1 cellular context compared by ENCODE assay signal in the genomic region with DNA sequence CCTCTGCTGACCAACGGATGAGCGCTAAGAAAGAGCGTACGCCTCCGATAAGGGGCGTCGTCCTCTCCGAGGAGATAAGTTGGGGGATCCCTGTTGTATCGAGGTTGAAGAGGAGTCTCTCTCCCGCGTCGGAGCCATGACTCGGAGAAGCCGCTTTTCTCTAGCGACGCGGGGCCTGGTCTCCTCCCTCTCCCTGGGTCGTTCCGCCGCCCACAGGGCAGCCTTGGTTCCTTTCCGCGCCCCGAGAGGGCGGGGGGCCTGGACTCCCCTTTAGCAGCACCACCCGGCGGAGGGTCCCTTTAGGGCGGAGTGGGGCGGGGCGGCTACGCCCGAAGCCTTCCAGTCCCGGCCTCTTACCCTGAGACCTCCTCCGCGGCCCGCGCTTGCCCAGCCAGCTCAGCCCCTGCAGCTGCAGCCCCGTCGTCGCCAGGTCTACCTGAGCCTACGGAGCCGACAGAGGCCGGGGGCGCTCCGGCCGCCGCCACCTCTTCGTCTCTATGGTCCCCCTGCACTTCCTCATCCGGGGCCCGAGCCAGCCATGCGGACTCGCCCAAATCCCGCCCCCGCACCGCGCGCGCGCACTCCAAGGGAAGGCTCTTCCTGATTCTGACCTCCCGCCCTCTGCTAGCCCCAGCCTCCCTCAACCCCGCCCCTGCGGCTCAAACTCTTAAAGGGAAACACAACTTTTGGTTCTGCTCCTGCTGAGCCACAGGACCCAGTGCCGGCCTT.
A peak's percentile ranks its signal among the peaks of the same experiment; 100 is the strongest.
TF ChIP-seq lines count a peak whose summit lies in the region.

PRR14L (minus strand) TSS at position 497 of the 729 bp plus-strand sequence. CDS start 11,272 bp downstream, outside the sequence.

TF ChIP-seq in GM12878, 131 proteins besides CTCF, POLR2A, EP300 and RAD21 (continued from another document):
- TF ChIP-seq, protein P1, sequence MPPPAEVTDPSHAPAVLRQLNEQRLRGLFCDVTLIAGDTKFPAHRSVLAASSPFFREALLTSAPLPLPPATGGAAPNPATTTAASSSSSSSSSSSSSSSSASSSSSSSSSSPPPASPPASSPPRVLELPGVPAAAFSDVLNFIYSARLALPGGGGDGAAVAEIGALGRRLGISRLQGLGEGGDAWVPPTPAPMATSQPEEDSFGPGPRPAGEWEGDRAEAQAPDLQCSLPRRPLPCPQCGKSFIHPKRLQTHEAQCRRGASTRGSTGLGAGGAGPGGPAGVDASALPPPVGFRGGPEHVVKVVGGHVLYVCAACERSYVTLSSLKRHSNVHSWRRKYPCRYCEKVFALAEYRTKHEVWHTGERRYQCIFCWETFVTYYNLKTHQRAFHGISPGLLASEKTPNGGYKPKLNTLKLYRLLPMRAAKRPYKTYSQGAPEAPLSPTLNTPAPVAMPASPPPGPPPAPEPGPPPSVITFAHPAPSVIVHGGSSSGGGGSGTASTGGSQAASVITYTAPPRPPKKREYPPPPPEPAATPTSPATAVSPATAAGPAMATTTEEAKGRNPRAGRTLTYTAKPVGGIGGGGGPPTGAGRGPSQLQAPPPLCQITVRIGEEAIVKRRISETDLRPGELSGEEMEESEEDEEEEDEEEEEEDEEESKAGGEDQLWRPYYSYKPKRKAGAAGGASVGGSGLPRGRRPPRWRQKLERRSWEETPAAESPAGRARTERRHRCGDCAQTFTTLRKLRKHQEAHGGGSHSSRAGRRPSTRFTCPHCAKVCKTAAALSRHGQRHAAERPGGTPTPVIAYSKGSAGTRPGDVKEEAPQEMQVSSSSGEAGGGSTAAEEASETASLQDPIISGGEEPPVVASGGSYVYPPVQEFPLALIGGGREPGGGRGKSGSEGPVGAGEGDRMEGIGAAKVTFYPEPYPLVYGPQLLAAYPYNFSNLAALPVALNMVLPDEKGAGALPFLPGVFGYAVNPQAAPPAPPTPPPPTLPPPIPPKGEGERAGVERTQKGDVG (CRISPR knock-in tag; IDR thresholded peaks at IDR 0.05), result no peak
- TF ChIP-seq NFYA (IDR thresholded peaks at IDR 0.05; ENCODE audit: borderline replicate concordance, low read depth, low read length), result no peak
- TF ChIP-seq ATF3 (IDR thresholded peaks at IDR 0.05; ENCODE audit: borderline replicate concordance, extremely low read depth, low read depth, low read length), result no peak
- peak; percentile 78; the same call in 1 of the 2 replicates for TF ChIP-seq HDGF (IDR thresholded peaks at IDR 0.05)
- peak; percentile 66; the same call in 1 of the 2 replicates for TF ChIP-seq NBN (IDR thresholded peaks at IDR 0.05)
- TF ChIP-seq SREBF2 (IDR thresholded peaks at IDR 0.05; ENCODE audit: low read length), result no peak
- TF ChIP-seq, protein P2, sequence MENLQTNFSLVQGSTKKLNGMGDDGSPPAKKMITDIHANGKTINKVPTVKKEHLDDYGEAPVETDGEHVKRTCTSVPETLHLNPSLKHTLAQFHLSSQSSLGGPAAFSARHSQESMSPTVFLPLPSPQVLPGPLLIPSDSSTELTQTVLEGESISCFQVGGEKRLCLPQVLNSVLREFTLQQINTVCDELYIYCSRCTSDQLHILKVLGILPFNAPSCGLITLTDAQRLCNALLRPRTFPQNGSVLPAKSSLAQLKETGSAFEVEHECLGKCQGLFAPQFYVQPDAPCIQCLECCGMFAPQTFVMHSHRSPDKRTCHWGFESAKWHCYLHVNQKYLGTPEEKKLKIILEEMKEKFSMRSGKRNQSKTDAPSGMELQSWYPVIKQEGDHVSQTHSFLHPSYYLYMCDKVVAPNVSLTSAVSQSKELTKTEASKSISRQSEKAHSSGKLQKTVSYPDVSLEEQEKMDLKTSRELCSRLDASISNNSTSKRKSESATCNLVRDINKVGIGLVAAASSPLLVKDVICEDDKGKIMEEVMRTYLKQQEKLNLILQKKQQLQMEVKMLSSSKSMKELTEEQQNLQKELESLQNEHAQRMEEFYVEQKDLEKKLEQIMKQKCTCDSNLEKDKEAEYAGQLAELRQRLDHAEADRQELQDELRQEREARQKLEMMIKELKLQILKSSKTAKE (IDR thresholded peaks at IDR 0.05; ENCODE audit: low read depth, poor library complexity, severe bottlenecking), result no peak
- TF ChIP-seq PKNOX1 (IDR thresholded peaks at IDR 0.05), result no peak
- peak; percentile 24; the same call in 1 of the 3 replicates for TF ChIP-seq POU2F2 (IDR thresholded peaks at IDR 0.05; ENCODE audit: borderline replicate concordance, low read depth, low read length)
- TF ChIP-seq ZNF274 (IDR thresholded peaks at IDR 0.05; ENCODE audit: insufficient read depth, insufficient read length), result no peak
- no peak for TF ChIP-seq MTA3 (IDR thresholded peaks at IDR 0.05; ENCODE audit: borderline replicate concordance, low read length)
- TF ChIP-seq MYB (IDR thresholded peaks at IDR 0.05; ENCODE audit: borderline replicate concordance, low read depth, low read length), result no peak
- TF ChIP-seq ZSCAN29 (IDR thresholded peaks at IDR 0.05), result no peak
- TF ChIP-seq SP1 (IDR thresholded peaks at IDR 0.05; ENCODE audit: low read depth, low read length), result peak; percentile 73
- TF ChIP-seq EGR1 (IDR thresholded peaks at IDR 0.05; ENCODE audit: borderline replicate concordance in 1 of 2, low read depth in 2 of 2, low read length in 2 of 2), result peak; percentile 76 to 100
- TF ChIP-seq, protein P3, sequence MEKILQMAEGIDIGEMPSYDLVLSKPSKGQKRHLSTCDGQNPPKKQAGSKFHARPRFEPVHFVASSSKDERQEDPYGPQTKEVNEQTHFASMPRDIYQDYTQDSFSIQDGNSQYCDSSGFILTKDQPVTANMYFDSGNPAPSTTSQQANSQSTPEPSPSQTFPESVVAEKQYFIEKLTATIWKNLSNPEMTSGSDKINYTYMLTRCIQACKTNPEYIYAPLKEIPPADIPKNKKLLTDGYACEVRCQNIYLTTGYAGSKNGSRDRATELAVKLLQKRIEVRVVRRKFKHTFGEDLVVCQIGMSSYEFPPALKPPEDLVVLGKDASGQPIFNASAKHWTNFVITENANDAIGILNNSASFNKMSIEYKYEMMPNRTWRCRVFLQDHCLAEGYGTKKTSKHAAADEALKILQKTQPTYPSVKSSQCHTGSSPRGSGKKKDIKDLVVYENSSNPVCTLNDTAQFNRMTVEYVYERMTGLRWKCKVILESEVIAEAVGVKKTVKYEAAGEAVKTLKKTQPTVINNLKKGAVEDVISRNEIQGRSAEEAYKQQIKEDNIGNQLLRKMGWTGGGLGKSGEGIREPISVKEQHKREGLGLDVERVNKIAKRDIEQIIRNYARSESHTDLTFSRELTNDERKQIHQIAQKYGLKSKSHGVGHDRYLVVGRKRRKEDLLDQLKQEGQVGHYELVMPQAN (conservative IDR thresholded peaks at IDR 0.05), result peak; percentile 90
- no peak for TF ChIP-seq PBX3 (IDR thresholded peaks at IDR 0.05; ENCODE audit: insufficient replicate concordance, low read depth, low read length)
- peak; percentile 56 for TF ChIP-seq RELA (IDR thresholded peaks at IDR 0.05; ENCODE audit: borderline replicate concordance, partially characterized antibody)
- no peak for TF ChIP-seq TARDBP (IDR thresholded peaks at IDR 0.05; ENCODE audit: borderline replicate concordance)
- TF ChIP-seq, protein P4, sequence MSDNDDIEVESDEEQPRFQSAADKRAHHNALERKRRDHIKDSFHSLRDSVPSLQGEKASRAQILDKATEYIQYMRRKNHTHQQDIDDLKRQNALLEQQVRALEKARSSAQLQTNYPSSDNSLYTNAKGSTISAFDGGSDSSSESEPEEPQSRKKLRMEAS (IDR thresholded peaks at IDR 0.05; ENCODE audit: low read depth, low read length), result peak; percentile 74
- TF ChIP-seq YY1 (IDR thresholded peaks at IDR 0.05; ENCODE audit: low read depth, low read length), result peak; percentile 68
- no peak for TF ChIP-seq IRF4 (IDR thresholded peaks at IDR 0.05; ENCODE audit: low read depth, low read length)
- TF ChIP-seq ZNF384 (IDR thresholded peaks at IDR 0.05; ENCODE audit: borderline replicate concordance, low read depth, low read length), result no peak
- TF ChIP-seq, protein P5, sequence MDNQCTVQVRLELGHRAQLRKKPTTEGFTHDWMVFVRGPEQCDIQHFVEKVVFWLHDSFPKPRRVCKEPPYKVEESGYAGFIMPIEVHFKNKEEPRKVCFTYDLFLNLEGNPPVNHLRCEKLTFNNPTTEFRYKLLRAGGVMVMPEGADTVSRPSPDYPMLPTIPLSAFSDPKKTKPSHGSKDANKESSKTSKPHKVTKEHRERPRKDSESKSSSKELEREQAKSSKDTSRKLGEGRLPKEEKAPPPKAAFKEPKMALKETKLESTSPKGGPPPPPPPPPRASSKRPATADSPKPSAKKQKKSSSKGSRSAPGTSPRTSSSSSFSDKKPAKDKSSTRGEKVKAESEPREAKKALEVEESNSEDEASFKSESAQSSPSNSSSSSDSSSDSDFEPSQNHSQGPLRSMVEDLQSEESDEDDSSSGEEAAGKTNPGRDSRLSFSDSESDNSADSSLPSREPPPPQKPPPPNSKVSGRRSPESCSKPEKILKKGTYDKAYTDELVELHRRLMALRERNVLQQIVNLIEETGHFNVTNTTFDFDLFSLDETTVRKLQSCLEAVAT (IDR thresholded peaks at IDR 0.05), result no peak
- peak; percentile 91; the same call in 1 of the 2 replicates for TF ChIP-seq PML (IDR thresholded peaks at IDR 0.05; ENCODE audit: low read length)
- peak; percentile 72 for TF ChIP-seq GABPA (IDR thresholded peaks at IDR 0.05; ENCODE audit: low read depth)
- TF ChIP-seq DPF2 (IDR thresholded peaks at IDR 0.05), result peak; percentile 68; the same call in 1 of the 2 replicates
- TF ChIP-seq SUZ12 (IDR thresholded peaks at IDR 0.05; ENCODE audit: unreplicated experiment), result no peak
- TF ChIP-seq, protein P6, sequence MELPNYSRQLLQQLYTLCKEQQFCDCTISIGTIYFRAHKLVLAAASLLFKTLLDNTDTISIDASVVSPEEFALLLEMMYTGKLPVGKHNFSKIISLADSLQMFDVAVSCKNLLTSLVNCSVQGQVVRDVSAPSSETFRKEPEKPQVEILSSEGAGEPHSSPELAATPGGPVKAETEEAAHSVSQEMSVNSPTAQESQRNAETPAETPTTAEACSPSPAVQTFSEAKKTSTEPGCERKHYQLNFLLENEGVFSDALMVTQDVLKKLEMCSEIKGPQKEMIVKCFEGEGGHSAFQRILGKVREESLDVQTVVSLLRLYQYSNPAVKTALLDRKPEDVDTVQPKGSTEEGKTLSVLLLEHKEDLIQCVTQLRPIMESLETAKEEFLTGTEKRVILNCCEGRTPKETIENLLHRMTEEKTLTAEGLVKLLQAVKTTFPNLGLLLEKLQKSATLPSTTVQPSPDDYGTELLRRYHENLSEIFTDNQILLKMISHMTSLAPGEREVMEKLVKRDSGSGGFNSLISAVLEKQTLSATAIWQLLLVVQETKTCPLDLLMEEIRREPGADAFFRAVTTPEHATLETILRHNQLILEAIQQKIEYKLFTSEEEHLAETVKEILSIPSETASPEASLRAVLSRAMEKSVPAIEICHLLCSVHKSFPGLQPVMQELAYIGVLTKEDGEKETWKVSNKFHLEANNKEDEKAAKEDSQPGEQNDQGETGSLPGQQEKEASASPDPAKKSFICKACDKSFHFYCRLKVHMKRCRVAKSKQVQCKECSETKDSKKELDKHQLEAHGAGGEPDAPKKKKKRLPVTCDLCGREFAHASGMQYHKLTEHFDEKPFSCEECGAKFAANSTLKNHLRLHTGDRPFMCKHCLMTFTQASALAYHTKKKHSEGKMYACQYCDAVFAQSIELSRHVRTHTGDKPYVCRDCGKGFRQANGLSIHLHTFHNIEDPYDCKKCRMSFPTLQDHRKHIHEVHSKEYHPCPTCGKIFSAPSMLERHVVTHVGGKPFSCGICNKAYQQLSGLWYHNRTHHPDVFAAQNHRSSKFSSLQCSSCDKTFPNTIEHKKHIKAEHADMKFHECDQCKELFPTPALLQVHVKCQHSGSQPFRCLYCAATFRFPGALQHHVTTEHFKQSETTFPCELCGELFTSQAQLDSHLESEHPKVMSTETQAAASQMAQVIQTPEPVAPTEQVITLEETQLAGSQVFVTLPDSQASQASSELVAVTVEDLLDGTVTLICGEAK (IDR thresholded peaks at IDR 0.05; ENCODE audit: borderline replicate concordance), result peak; percentile 75; the same call in 1 of the 2 replicates
- TF ChIP-seq SMAD1 (IDR thresholded peaks at IDR 0.05; ENCODE audit: low read depth, partially characterized antibody), result no peak
- TF ChIP-seq SPI1 (IDR thresholded peaks at IDR 0.05; ENCODE audit: borderline replicate concordance, insufficient read depth, low read depth, low read length), result peak; percentile 98
- peak in 1 of 2 experiments; percentile 60; a peak in 1 of 4 replicates for TF ChIP-seq BHLHE40 (IDR thresholded peaks at IDR 0.05; ENCODE audit: borderline replicate concordance in 1 of 2, low read depth in 2 of 2, low read length in 1 of 2)
- TF ChIP-seq E4F1 (IDR thresholded peaks at IDR 0.05; ENCODE audit: borderline replicate concordance, partially characterized antibody), result peak; percentile 91
